18 cellular contexts compared by ENCODE assay signal in the genomic region with DNA sequence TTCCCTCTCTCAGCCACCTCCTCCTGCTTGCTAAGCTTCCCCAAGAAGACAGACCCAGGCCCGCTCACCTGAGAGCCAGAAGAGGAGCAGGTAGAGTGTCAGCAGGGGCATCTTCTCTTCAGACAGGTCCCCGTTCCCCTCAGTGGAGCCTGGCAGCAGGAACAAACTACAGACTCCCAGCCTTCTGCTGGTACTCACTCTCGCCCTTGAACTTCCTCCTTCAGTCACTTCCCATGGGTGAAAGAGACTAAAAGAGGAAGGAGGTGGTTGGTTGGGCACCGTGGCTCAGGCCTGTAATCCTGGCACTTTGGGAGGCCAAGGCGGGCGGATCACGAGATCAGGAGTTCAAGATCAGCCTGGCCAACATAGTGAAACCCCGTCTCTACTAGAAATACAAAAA. TPM values are rescaled to one million over a fixed set of nuclear protein-coding genes. Genes with fewer than 3 reads are reported as not detected.
DNase-seq lines count a peak whose midpoint lies in the region; ATAC-seq and TF ChIP-seq lines count a peak whose summit lies in the region.
"Had no signal": no experiment of that assay in that cellular context is flagged by ENCODE, and none has a peak within 500 bp of the region (broad histone marks: within the 10 kb centered on the region; RNA-seq: fewer than 3 reads in every experiment).

A gene (minus strand): TSS at position 168 of the 400 bp plus-strand sequence. CDS start 57 bp downstream, at position 111.

- no peaks in the 10 kb centered on the region for H3K9me3 Mint-ChIP-seq in stimulated activated naive CD8-positive, alpha-beta T cell treated with anti-CD3 and anti-CD28 coated beads, Interleukin-15, Interleukin-2, amounts not matched to agents 100 ng/mL and 50 ng/mL, for 24 hours
- no peaks in the 10 kb centered on the region for H3K9me3 Mint-ChIP-seq in stimulated activated naive CD8-positive, alpha-beta T cell treated with anti-CD3 and anti-CD28 coated beads, Interleukin-15, amount 100 ng/mL, for 72 hours
- H3K9me3 Mint-ChIP-seq in activated T-helper 2 cell treated with anti-CD3 and anti-CD28 coated beads, Interferon-gamma antibody, Interleukin-2, Interleukin-4, amounts not matched to agents 10 μg/mL and 5 μg/mL and 100 μg/mL, durations not matched to agents 14 hours and 24 hours and 36 hours, result no peaks in the 10 kb centered on the region
- H3K9me3 Mint-ChIP-seq: activated naive CD4-positive, alpha-beta T cell treated with anti-CD3 and anti-CD28 coated beads for 36 hours had no signal

- no peak for DNase-seq in stimulated activated naive CD8-positive, alpha-beta T cell treated with anti-CD3 and anti-CD28 coated beads, Interleukin-15, amount 100 ng/mL, for 72 hours
- peak in 6 of 7 donors; percentile 26 to 65 (median 48) for DNase-seq in adrenal gland
- DNase-seq in medulla oblongata (ENCODE audit: extremely low spot score), result peak; percentile 81
- DNase-seq in upper lobe of right lung, result peak; percentile 82
- DNase-seq in activated T-helper 2 cell treated with anti-CD3 and anti-CD28 coated beads, Interferon-gamma antibody, Interleukin-2, Interleukin-4, amounts not matched to agents 10 μg/mL and 5 μg/mL and 100 μg/mL, durations not matched to agents 14 hours and 24 hours and 36 hours (ENCODE audit: low spot score), result no peak
- no peak for DNase-seq in NCI-H146 (lab: John Stamatoyannopoulos, UW)
- DNase-seq: activated CD8-positive, alpha-beta T cell treated with anti-CD3 and anti-CD28 coated beads, Interleukin-2, amount 10 ng/mL, durations not matched to agents 7 days and 5 days; activated naive CD4-positive, alpha-beta T cell treated with anti-CD3 and anti-CD28 coated beads for 36 hours; DMS79; NCI-H2081 treated with DMSO at 0.1 percent for 48 hours; stimulated activated CD4-positive, alpha-beta T cell treated with anti-CD3 and anti-CD28 coated beads, Interleukin-12 subunit alpha, Interleukin-12 subunit beta, amount 100 ng/mL, for 4 hours had no signal

- H3K27ac Mint-ChIP-seq in stimulated activated naive CD8-positive, alpha-beta T cell treated with anti-CD3 and anti-CD28 coated beads, Interleukin-15, Interleukin-2, amounts not matched to agents 100 ng/mL and 50 ng/mL, for 24 hours, result peak within 1 kb of the TSS; percentile 7
- peak within 1 kb of the TSS in 1 of 2 donors; percentile 55 for H3K27ac Mint-ChIP-seq in stimulated activated naive CD8-positive, alpha-beta T cell treated with anti-CD3 and anti-CD28 coated beads, Interleukin-15, amount 100 ng/mL, for 72 hours
- H3K27ac Mint-ChIP-seq in activated T-helper 2 cell treated with anti-CD3 and anti-CD28 coated beads, Interferon-gamma antibody, Interleukin-2, Interleukin-4, amounts not matched to agents 10 μg/mL and 5 μg/mL and 100 μg/mL, durations not matched to agents 14 hours and 24 hours and 36 hours, result no peak within 1 kb of the TSS
- H3K27ac Mint-ChIP-seq: activated CD8-positive, alpha-beta T cell treated with anti-CD3 and anti-CD28 coated beads, Interleukin-2, amount 10 ng/mL, durations not matched to agents 7 days and 5 days; activated naive CD4-positive, alpha-beta T cell treated with anti-CD3 and anti-CD28 coated beads for 36 hours had no signal

- H3K27me3 ChIP-seq in adrenal gland (no peaks in the 10 kb centered on the region), upper lobe of right lung (no peaks in the 10 kb centered on the region)

- ATAC-seq in stimulated activated naive CD8-positive, alpha-beta T cell treated with anti-CD3 and anti-CD28 coated beads, Interleukin-15, amount 100 ng/mL, for 72 hours, result no peak
- ATAC-seq in upper lobe of right lung, result peak; percentile 83
- no peak for ATAC-seq in SK-N-SH treated with all-trans-retinoic acid at 6 μM for 48 hours
- ATAC-seq: activated CD8-positive, alpha-beta T cell treated with anti-CD3 and anti-CD28 coated beads, Interleukin-2, amount 10 ng/mL, durations not matched to agents 7 days and 5 days; GM12878; HCT116 had no signal

- H3K4me1 Mint-ChIP-seq in stimulated activated naive CD8-positive, alpha-beta T cell treated with anti-CD3 and anti-CD28 coated beads, Interleukin-15, Interleukin-2, amounts not matched to agents 100 ng/mL and 50 ng/mL, for 24 hours (ENCODE audit: low read depth), result peaks cover 9% of the 10 kb centered on the region
- H3K4me1 Mint-ChIP-seq in stimulated activated naive CD8-positive, alpha-beta T cell treated with anti-CD3 and anti-CD28 coated beads, Interleukin-15, amount 100 ng/mL, for 72 hours, result peaks cover 10% of the 10 kb centered on the region
- peaks cover 6% of the 10 kb centered on the region for H3K4me1 Mint-ChIP-seq in activated T-helper 2 cell treated with anti-CD3 and anti-CD28 coated beads, Interferon-gamma antibody, Interleukin-2, Interleukin-4, amounts not matched to agents 10 μg/mL and 5 μg/mL and 100 μg/mL, durations not matched to agents 14 hours and 24 hours and 36 hours (ENCODE audit: low read depth)

- H3K4me3 ChIP-seq in adrenal gland, result peak within 1 kb of the TSS in 1 of 4 donors; percentile 39
- H3K4me3 ChIP-seq in upper lobe of right lung, result peak within 1 kb of the TSS; percentile 43
- H3K4me3 ChIP-seq: GM12878 had no signal

- TF ChIP-seq POLR2A in adrenal gland (IDR thresholded peaks at IDR 0.05), result no peak

- H3K36me3 Mint-ChIP-seq in stimulated activated naive CD8-positive, alpha-beta T cell treated with anti-CD3 and anti-CD28 coated beads, Interleukin-15, Interleukin-2, amounts not matched to agents 100 ng/mL and 50 ng/mL, for 24 hours (ENCODE audit: low read depth), result no peaks in the 10 kb centered on the region
- no peaks in the 10 kb centered on the region for H3K36me3 Mint-ChIP-seq in activated T-helper 2 cell treated with anti-CD3 and anti-CD28 coated beads, Interferon-gamma antibody, Interleukin-2, Interleukin-4, amounts not matched to agents 10 μg/mL and 5 μg/mL and 100 μg/mL, durations not matched to agents 14 hours and 24 hours and 36 hours (ENCODE audit: low read depth)

- peaks cover 5% of the 10 kb centered on the region for H3K27me3 Mint-ChIP-seq in stimulated activated naive CD8-positive, alpha-beta T cell treated with anti-CD3 and anti-CD28 coated beads, Interleukin-15, Interleukin-2, amounts not matched to agents 100 ng/mL and 50 ng/mL, for 24 hours
- H3K27me3 Mint-ChIP-seq in stimulated activated naive CD8-positive, alpha-beta T cell treated with anti-CD3 and anti-CD28 coated beads, Interleukin-15, amount 100 ng/mL, for 72 hours, result peaks cover 30% of the 10 kb centered on the region
- peaks cover 31% of the 10 kb centered on the region for H3K27me3 Mint-ChIP-seq in activated T-helper 2 cell treated with anti-CD3 and anti-CD28 coated beads, Interferon-gamma antibody, Interleukin-2, Interleukin-4, amounts not matched to agents 10 μg/mL and 5 μg/mL and 100 μg/mL, durations not matched to agents 14 hours and 24 hours and 36 hours (ENCODE audit: low read depth)

- intact Hi-C loops in adrenal gland (cut with DNase I) (no loop called here), upper lobe of right lung (cut with DNase I) (no loop called here)
- intact Hi-C loops in activated T-helper 2 cell treated with anti-CD3 and anti-CD28 coated beads, Interferon-gamma antibody, Interleukin-2, Interleukin-4, amounts not matched to agents 10 μg/mL and 5 μg/mL and 100 μg/mL, durations not matched to agents 14 hours and 24 hours and 36 hours (cut with micrococcal nuclease), result no loop called here

- H3K4me3 Mint-ChIP-seq in stimulated activated naive CD8-positive, alpha-beta T cell treated with anti-CD3 and anti-CD28 coated beads, Interleukin-15, Interleukin-2, amounts not matched to agents 100 ng/mL and 50 ng/mL, for 24 hours, result peak within 1 kb of the TSS; percentile 5
- no peak within 1 kb of the TSS for H3K4me3 Mint-ChIP-seq in stimulated activated naive CD8-positive, alpha-beta T cell treated with anti-CD3 and anti-CD28 coated beads, Interleukin-15, amount 100 ng/mL, for 72 hours
- no peak within 1 kb of the TSS for H3K4me3 Mint-ChIP-seq in activated T-helper 2 cell treated with anti-CD3 and anti-CD28 coated beads, Interferon-gamma antibody, Interleukin-2, Interleukin-4, amounts not matched to agents 10 μg/mL and 5 μg/mL and 100 μg/mL, durations not matched to agents 14 hours and 24 hours and 36 hours (ENCODE audit: low read depth)
- H3K4me3 Mint-ChIP-seq: activated CD8-positive, alpha-beta T cell treated with anti-CD3 and anti-CD28 coated beads, Interleukin-2, amount 10 ng/mL, durations not matched to agents 7 days and 5 days; activated naive CD4-positive, alpha-beta T cell treated with anti-CD3 and anti-CD28 coated beads for 36 hours had no signal

- no peaks in the 10 kb centered on the region for H3K36me3 ChIP-seq in adrenal gland (replicated peaks in 1 of 2)
- no peaks in the 10 kb centered on the region for H3K36me3 ChIP-seq in upper lobe of right lung

- H3K27ac ChIP-seq in adrenal gland, result peak within 1 kb of the TSS in 1 of 5 donors; percentile 66
- H3K27ac ChIP-seq in upper lobe of right lung, result peak within 1 kb of the TSS; percentile 32

- TF ChIP-seq CTCF in adrenal gland (IDR thresholded peaks at IDR 0.05) (no peak), upper lobe of right lung (IDR thresholded peaks at IDR 0.05) (no peak)

- 68 to 87% (median 73%) methylated on average over 7 to 8 of the region's 8 CpGs for WGBS in adrenal gland, 4 donors

- H3K4me1 ChIP-seq in adrenal gland (replicated peaks in 1 of 2), result no peaks in the 10 kb centered on the region
- H3K4me1 ChIP-seq in upper lobe of right lung, result peaks cover 8% of the 10 kb centered on the region

- H3K9me3 ChIP-seq in adrenal gland (replicated peaks in 1 of 3) (no peaks in the 10 kb centered on the region), upper lobe of right lung (no peaks in the 10 kb centered on the region)

TF ChIP-seq in SK-N-SH treated with all-trans-retinoic acid at 6 μM for 48 hours, 23 proteins besides CTCF, POLR2A, EP300 and RAD21 (continues in another document):
- no peak for TF ChIP-seq SNAI2 (CRISPR knock-in tag; IDR thresholded peaks at IDR 0.05)
- no peak for TF ChIP-seq RARB (CRISPR knock-in tag; IDR thresholded peaks at IDR 0.05)

RNA-seq across cellular contexts. Expression of the gene that starts here (rescaled TPM):
- total RNA-seq in adrenal gland, result 1 to 10 TPM in 6 of 8 donors, under 1 TPM in 1, not detected in 1; 0.88 to 6.3 (median 1.5) TPM
- polyA plus RNA-seq in adrenal gland, result 1 to 10 TPM in 2 of 3 donors, under 1 TPM in 1; 0.68 to 6.3 (median 1.0) TPM
- 38.0 TPM for total RNA-seq in upper lobe of right lung
- total RNA-seq in activated T-helper 2 cell treated with anti-CD3 and anti-CD28 coated beads, Interferon-gamma antibody, Interleukin-2, Interleukin-4, amounts not matched to agents 10 μg/mL and 5 μg/mL and 100 μg/mL, durations not matched to agents 14 hours and 24 hours and 36 hours, result not detected in 2 replicates
- total RNA-seq: activated CD8-positive, alpha-beta T cell treated with anti-CD3 and anti-CD28 coated beads, Interleukin-2, amount 10 ng/mL, durations not matched to agents 7 days and 5 days; activated naive CD4-positive, alpha-beta T cell treated with anti-CD3 and anti-CD28 coated beads for 36 hours; GM12878; OCI-LY7; T-helper 2 cell treated with Interferon-gamma antibody and Interleukin-4, amounts not matched to agents 100 ng/mL and 5 ng/mL, for 36 hours had no signal
- polyA plus RNA-seq: neural cell had no signal

Comparison
In these comparisons a context has a peak if more than half of its experiments do, and no peak if none do; other contexts are left out.
1. DNase-seq: peak in adrenal gland (6 of 7), medulla oblongata (single experiment) and upper lobe of right lung (single experiment); none in stimulated activated naive CD8-positive, alpha-beta T cell treated with anti-CD3 and anti-CD28 coated beads, Interleukin-15, amount 100 ng/mL, for 72 hours (0 of 2), activated T-helper 2 cell treated with anti-CD3 and anti-CD28 coated beads, Interferon-gamma antibody, Interleukin-2, Interleukin-4, amounts not matched to agents 10 μg/mL and 5 μg/mL and 100 μg/mL, durations not matched to agents 14 hours and 24 hours and 36 hours (single experiment) and NCI-H146 (single experiment).